Comparison of ENCODE assay signal across 32 cellular contexts in genomic region chr6:81844686-81845085, GRCh38.
A peak's percentile ranks its signal among the peaks of the same experiment; 100 is the strongest.
DNase-seq lines count a peak whose midpoint lies in the region; ATAC-seq and TF ChIP-seq lines count a peak whose summit lies in the region.
"Had no signal": no experiment of that assay in that cellular context is flagged by ENCODE, and none has a peak within 500 bp of the region (broad histone marks: within the 10 kb centered on the region; RNA-seq: fewer than 3 reads in every experiment).

No MANE protein-coding gene starts in this region.

- no peaks in the 10 kb centered on the region for H3K9me3 Mint-ChIP-seq in stimulated activated naive B cell treated with anti-CD40 and anti-IgM and Interleukin-4, amounts not matched to agents 10 μg/mL and 1 μg/mL and 100 μg/mL, for 72 hours
- H3K9me3 Mint-ChIP-seq: activated naive CD4-positive, alpha-beta T cell treated with anti-CD3 and anti-CD28 coated beads, Interleukin-2, amount 10 ng/mL, durations not matched to agents 7 days and 5 days; activated T-helper 17 cell treated with anti-CD3 and anti-CD28 coated beads, Interleukin-2, amount 50 U/mL, for 72 hours had no signal

- no peaks in the 10 kb centered on the region for H3K4me1 Mint-ChIP-seq in stimulated activated naive B cell treated with anti-CD40 and anti-IgM and Interleukin-4, amounts not matched to agents 10 μg/mL and 1 μg/mL and 100 μg/mL, for 72 hours
- H3K4me1 Mint-ChIP-seq: activated naive CD4-positive, alpha-beta T cell treated with anti-CD3 and anti-CD28 coated beads, Interleukin-2, amount 10 ng/mL, durations not matched to agents 7 days and 5 days; activated T-helper 17 cell treated with anti-CD3 and anti-CD28 coated beads, Interleukin-2, amount 50 U/mL, for 72 hours; T-helper 17 cell had no signal

- TF ChIP-seq CTCF in Loucy (conservative IDR thresholded peaks at IDR 0.05; ENCODE audit: low read length): no peak
- TF ChIP-seq CTCF in fibroblast of lung (conservative IDR thresholded peaks at IDR 0.05 in 1 of 2, IDR thresholded peaks at IDR 0.05 in 1 of 2; ENCODE audit: low read depth in 1 of 2, low read length in 2 of 2): no peak
- no peak for TF ChIP-seq CTCF in omental fat pad (IDR thresholded peaks at IDR 0.05)

- no CpG with 5 or more reads among the region's 2 CpGs for WGBS in mesendoderm (ENCODE audit: extremely low coverage, insufficient coverage, low lambda C conversion rate)

- H3K9me3 ChIP-seq in Loucy (ENCODE audit: insufficient read depth, low read depth, low read length) (no peaks in the 10 kb centered on the region), fibroblast of lung (ENCODE audit: control insufficient read depth, insufficient read depth, low read depth, low read length) (no peaks in the 10 kb centered on the region)
- H3K9me3 ChIP-seq: stomach, transverse colon had no signal

- H3K27ac ChIP-seq in fibroblast of lung (ENCODE audit: insufficient read depth, low read length) (no peak overlapping the region), caudate nucleus (ENCODE audit: low read depth, low read length) (no peak overlapping the region), mesendoderm (ENCODE audit: low read depth, low read length) (no peak overlapping the region)
- H3K27ac ChIP-seq: cardiac muscle cell, parathyroid adenoma, transverse colon had no signal

- no peak overlapping the region for H2BK5ac ChIP-seq in mesendoderm (ENCODE audit: low read length)

- no peak overlapping the region for H3K4me3 ChIP-seq in Loucy (ENCODE audit: low read length, poor library complexity, severe bottlenecking)
- no peak overlapping the region for H3K4me3 ChIP-seq in fibroblast of lung (replicated peaks in 1 of 4; ENCODE audit: control extremely low read depth in 1 of 4, insufficient read depth in 1 of 4, low read depth in 3 of 4, low read length in 4 of 4)
- H3K4me3 ChIP-seq in mesendoderm (ENCODE audit: low read length): no peak overlapping the region
- H3K4me3 ChIP-seq: cardiac muscle cell, stomach, transverse colon had no signal

- no peak overlapping the region for H2BK120ac ChIP-seq in mesendoderm (ENCODE audit: low read depth, low read length)

- no peak overlapping the region for H3K27ac Mint-ChIP-seq in stimulated activated naive B cell treated with anti-CD40 and anti-IgM and Interleukin-4, amounts not matched to agents 10 μg/mL and 1 μg/mL and 100 μg/mL, for 72 hours
- H3K27ac Mint-ChIP-seq: activated CD8-positive, alpha-beta T cell treated with anti-CD3 and anti-CD28 coated beads, Interleukin-2, amount 10 ng/mL, durations not matched to agents 7 days and 5 days; activated naive CD4-positive, alpha-beta T cell treated with anti-CD3 and anti-CD28 coated beads, Interleukin-2, amount 10 ng/mL, durations not matched to agents 7 days and 5 days; activated T-helper 17 cell treated with anti-CD3 and anti-CD28 coated beads, Interleukin-2, amount 50 U/mL, for 72 hours; natural killer cell treated with Interleukin-12 subunit alpha and Interleukin-12 subunit beta and Interleukin-15 and Interleukin-18, amount 100 ng/mL, for 72 hours; T-helper 17 cell had no signal

- peak overlapping the region; percentile 45; the same call in 1 of the 2 replicates for H2AFZ ChIP-seq in Loucy (ENCODE audit: low read length)
- no peak overlapping the region for H2AFZ ChIP-seq in fibroblast of lung (ENCODE audit: low read length)
- H2AFZ ChIP-seq: parathyroid adenoma had no signal

- H4K20me1 ChIP-seq in Loucy (ENCODE audit: insufficient read depth, low read length, poor library complexity, severe bottlenecking) (no peaks in the 10 kb centered on the region), fibroblast of lung (ENCODE audit: control insufficient read depth, extremely low read depth, insufficient read depth, low read length) (no peaks in the 10 kb centered on the region)

- ATAC-seq in omental fat pad (ENCODE audit: low FRiP score) (peak; percentile 96), GM18498 (IDR thresholded peaks at IDR 0.05; ENCODE audit: unreplicated experiment) (no peak)
- no peak for ATAC-seq in stimulated activated naive B cell treated with anti-CD40 and anti-IgM and Interleukin-4, amounts not matched to agents 10 μg/mL and 1 μg/mL and 100 μg/mL, for 72 hours (replicated peaks)
- ATAC-seq: activated CD4-positive, CD25-positive, alpha-beta regulatory T cell treated with anti-CD3 and anti-CD28 coated beads, Interleukin-2, amount 50 U/mL, for 24 hours; activated CD8-positive, alpha-beta T cell treated with anti-CD3 and anti-CD28 coated beads, Interleukin-2, amount 10 ng/mL, durations not matched to agents 7 days and 5 days; activated T-helper 17 cell treated with anti-CD3 and anti-CD28 coated beads, Interleukin-2, amount 50 U/mL, for 72 hours; HCT116; natural killer cell treated with Interleukin-12 subunit alpha and Interleukin-12 subunit beta and Interleukin-15 and Interleukin-18, amount 100 ng/mL, for 72 hours; PC-3; Right ventricle myocardium inferior; T-helper 17 cell had no signal

- H3K79me2 ChIP-seq in Loucy (ENCODE audit: insufficient read depth, low read length) (no peaks in the 10 kb centered on the region), fibroblast of lung (ENCODE audit: control insufficient read depth, insufficient read depth, low read length) (no peaks in the 10 kb centered on the region), mesendoderm (ENCODE audit: control insufficient read depth, insufficient read depth, low read length) (no peaks in the 10 kb centered on the region)
- H3K79me2 ChIP-seq: parathyroid adenoma had no signal

- no peak overlapping the region for H4K5ac ChIP-seq in mesendoderm (ENCODE audit: low read length)

- H4K8ac ChIP-seq in mesendoderm (ENCODE audit: low read depth, low read length): no peak overlapping the region

- no peak overlapping the region for H2AK5ac ChIP-seq in mesendoderm (ENCODE audit: low read length)

- H3K56ac ChIP-seq in mesendoderm (ENCODE audit: low read length): no peak overlapping the region

- H3K4me2 ChIP-seq in Loucy (ENCODE audit: low read depth, low read length, poor library complexity, severe bottlenecking) (peak overlapping the region; percentile 64), fibroblast of lung (ENCODE audit: extremely low read depth, insufficient read depth, low read length) (no peak overlapping the region), mesendoderm (ENCODE audit: low read length) (no peak overlapping the region)

- H3F3A ChIP-seq in Loucy (ENCODE audit: low read depth): no peaks in the 10 kb centered on the region

- no peak overlapping the region for H3K4ac ChIP-seq in mesendoderm (ENCODE audit: low read depth, low read length)

- H3K9me2 ChIP-seq in Loucy (replicated peaks; ENCODE audit: low read depth, low read length): no peaks in the 10 kb centered on the region

- no peaks in the 10 kb centered on the region for H3K27me3 Mint-ChIP-seq in stimulated activated naive B cell treated with anti-CD40 and anti-IgM and Interleukin-4, amounts not matched to agents 10 μg/mL and 1 μg/mL and 100 μg/mL, for 72 hours
- H3K27me3 Mint-ChIP-seq: activated naive CD4-positive, alpha-beta T cell treated with anti-CD3 and anti-CD28 coated beads, Interleukin-2, amount 10 ng/mL, durations not matched to agents 7 days and 5 days; activated T-helper 17 cell treated with anti-CD3 and anti-CD28 coated beads, Interleukin-2, amount 50 U/mL, for 72 hours; natural killer cell treated with Interleukin-12 subunit alpha and Interleukin-12 subunit beta and Interleukin-15 and Interleukin-18, amount 100 ng/mL, for 72 hours; T-helper 17 cell had no signal

- H3K79me1 ChIP-seq in mesendoderm (ENCODE audit: low read length): no peaks in the 10 kb centered on the region

- no peak overlapping the region for H3K18ac ChIP-seq in mesendoderm (ENCODE audit: low read length)

- H3K9ac ChIP-seq in Loucy (ENCODE audit: low read depth, low read length, poor library complexity, severe bottlenecking): peak overlapping the region; percentile 52
- no peak overlapping the region for H3K9ac ChIP-seq in fibroblast of lung (ENCODE audit: insufficient read depth, low read length)
- no peak overlapping the region for H3K9ac ChIP-seq in mesendoderm (ENCODE audit: low read length)
- H3K9ac ChIP-seq: parathyroid adenoma had no signal

- no peaks in the 10 kb centered on the region for H3K36me3 Mint-ChIP-seq in stimulated activated naive B cell treated with anti-CD40 and anti-IgM and Interleukin-4, amounts not matched to agents 10 μg/mL and 1 μg/mL and 100 μg/mL, for 72 hours
- H3K36me3 Mint-ChIP-seq: activated naive CD4-positive, alpha-beta T cell treated with anti-CD3 and anti-CD28 coated beads, Interleukin-2, amount 10 ng/mL, durations not matched to agents 7 days and 5 days; natural killer cell treated with Interleukin-12 subunit alpha and Interleukin-12 subunit beta and Interleukin-15 and Interleukin-18, amount 100 ng/mL, for 72 hours had no signal

- H3K36me3 ChIP-seq in Loucy (ENCODE audit: insufficient read depth, low read length) (no peaks in the 10 kb centered on the region), fibroblast of lung (ENCODE audit: control insufficient read depth, insufficient read depth, low read length) (no peaks in the 10 kb centered on the region), mesendoderm (ENCODE audit: control insufficient read depth, insufficient read depth, low read length) (no peaks in the 10 kb centered on the region)
- H3K36me3 ChIP-seq: cardiac muscle cell, stomach, transverse colon had no signal

- H2BK15ac ChIP-seq in mesendoderm (replicated peaks; ENCODE audit: low read depth): no peak overlapping the region

- no peaks in the 10 kb centered on the region for H3K27me3 ChIP-seq in Loucy (ENCODE audit: insufficient read depth, low read length, poor library complexity, severe bottlenecking)
- no peaks in the 10 kb centered on the region for H3K27me3 ChIP-seq in fibroblast of lung (ENCODE audit: control insufficient read depth, insufficient read depth, low read length)
- H3K27me3 ChIP-seq in mesendoderm (ENCODE audit: insufficient read depth, low read length, poor library complexity): no peaks in the 10 kb centered on the region
- H3K27me3 ChIP-seq: cardiac muscle cell, stomach, transverse colon had no signal

- H3K23ac ChIP-seq in mesendoderm (ENCODE audit: low read length): no peak overlapping the region

- H3K4me3 Mint-ChIP-seq in stimulated activated naive B cell treated with anti-CD40 and anti-IgM and Interleukin-4, amounts not matched to agents 10 μg/mL and 1 μg/mL and 100 μg/mL, for 72 hours: no peak overlapping the region
- H3K4me3 Mint-ChIP-seq: activated CD8-positive, alpha-beta T cell treated with anti-CD3 and anti-CD28 coated beads, Interleukin-2, amount 10 ng/mL, durations not matched to agents 7 days and 5 days; activated naive CD4-positive, alpha-beta T cell treated with anti-CD3 and anti-CD28 coated beads, Interleukin-2, amount 10 ng/mL, durations not matched to agents 7 days and 5 days; activated T-helper 17 cell treated with anti-CD3 and anti-CD28 coated beads, Interleukin-2, amount 50 U/mL, for 72 hours; natural killer cell treated with Interleukin-12 subunit alpha and Interleukin-12 subunit beta and Interleukin-15 and Interleukin-18, amount 100 ng/mL, for 72 hours; T-helper 17 cell had no signal

- DNase-seq in fibroblast of lung (ENCODE audit: low read depth in 2 of 2) (peak; percentile 11 to 74), omental fat pad (ENCODE audit: low spot score) (no peak), caudate nucleus (lab: John Stamatoyannopoulos, UW) (no peak), mesendoderm (no peak)
- DNase-seq in stimulated activated naive B cell treated with anti-CD40 and anti-IgM and Interleukin-4, amounts not matched to agents 10 μg/mL and 1 μg/mL and 100 μg/mL, for 72 hours: no peak
- DNase-seq: activated CD8-positive, alpha-beta T cell treated with anti-CD3 and anti-CD28 coated beads, Interleukin-2, amount 10 ng/mL, durations not matched to agents 7 days and 5 days; activated naive CD4-positive, alpha-beta T cell treated with anti-CD3 and anti-CD28 coated beads, Interleukin-2, amount 10 ng/mL, durations not matched to agents 7 days and 5 days; amygdala; DND-41; erythroblast; hippocampal formation; Karpas-422; left cardiac atrium; NCI-H1417 treated with DMSO at 0.1 percent for 48 hours; NCI-H2081; NCI-H526 treated with DMSO at 0.1 percent for 48 hours; NK-92 treated with Interleukin-12 subunit alpha and Interleukin-12 subunit beta, amount 100 ng/mL, for 24 hours; PC-3; right cardiac atrium; stimulated activated CD4-positive, alpha-beta T cell treated with anti-CD3 and anti-CD28 coated beads, Interleukin-2, amount 100 ng/mL, for 48 hours; stomach; T-helper 17 cell; transverse colon had no signal

- peaks cover 54% of the 10 kb centered on the region for H3K4me1 ChIP-seq in Loucy (ENCODE audit: insufficient read depth, low read length, poor library complexity, severe bottlenecking)
- no peaks in the 10 kb centered on the region for H3K4me1 ChIP-seq in fibroblast of lung (ENCODE audit: control insufficient read depth, extremely low read depth, insufficient read depth, low read length)
- no peaks in the 10 kb centered on the region for H3K4me1 ChIP-seq in mesendoderm (ENCODE audit: control insufficient read depth, low read depth, low read length)
- H3K4me1 ChIP-seq: parathyroid adenoma, transverse colon had no signal

Comparison
In these comparisons a context has a peak if more than half of its experiments do, and no peak if none do; other contexts are left out.
1. DNase-seq: peak in fibroblast of lung (2 of 2); none in omental fat pad (single experiment), caudate nucleus (0 of 61), mesendoderm (single experiment) and stimulated activated naive B cell treated with anti-CD40 and anti-IgM and Interleukin-4, amounts not matched to agents 10 μg/mL and 1 μg/mL and 100 μg/mL, for 72 hours (single experiment).